1 cellular context compared by ENCODE assay signal in the genomic region with DNA sequence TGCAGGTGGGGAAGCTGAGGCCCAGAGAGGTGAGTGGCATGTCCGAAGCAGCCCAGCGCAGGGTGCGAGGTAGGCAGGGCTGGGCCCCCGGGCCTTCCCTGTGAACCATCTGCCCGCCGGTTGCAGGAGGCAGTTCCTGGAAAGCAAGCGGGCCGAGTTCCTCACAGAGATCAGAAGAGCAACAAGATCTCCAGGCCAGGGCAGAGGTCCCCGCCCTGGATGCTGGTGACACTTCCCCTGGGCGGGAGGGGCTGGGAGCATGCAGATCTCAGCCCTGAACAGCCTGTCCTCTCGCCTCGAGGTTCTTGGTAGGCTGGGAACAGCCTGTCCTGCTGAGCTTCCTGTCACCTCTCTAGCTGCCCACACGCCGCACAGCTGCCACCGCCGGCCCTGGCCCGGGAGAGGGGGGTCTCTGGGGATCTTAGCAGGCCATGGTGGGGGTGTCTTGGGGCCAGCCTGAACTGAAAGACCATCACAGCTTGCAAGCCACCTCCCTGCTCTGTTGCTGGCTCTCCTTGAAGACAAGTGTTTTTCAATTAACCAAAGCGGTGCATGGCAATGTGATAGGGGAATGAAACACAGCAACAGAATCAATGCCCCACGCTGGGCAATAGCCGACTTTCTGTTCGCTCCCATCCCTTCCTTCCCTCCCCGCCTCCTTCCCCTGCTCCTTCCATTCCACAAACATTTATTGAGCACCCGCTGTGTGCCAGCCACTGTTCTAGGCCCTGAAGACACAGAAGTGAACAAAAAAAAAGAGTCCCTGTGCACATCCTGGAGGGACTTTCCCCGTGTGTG.
TF ChIP-seq lines count a peak whose summit lies in the region.

No MANE protein-coding gene starts in this region.

TF ChIP-seq in HepG2, 621 proteins besides CTCF, POLR2A, EP300 and RAD21 (continued from another document and continues in another):
- TF ChIP-seq SP140L (CRISPR knock-in tag; IDR thresholded peaks at IDR 0.05; ENCODE audit: borderline replicate concordance): no peak
- TF ChIP-seq, protein P1, sequence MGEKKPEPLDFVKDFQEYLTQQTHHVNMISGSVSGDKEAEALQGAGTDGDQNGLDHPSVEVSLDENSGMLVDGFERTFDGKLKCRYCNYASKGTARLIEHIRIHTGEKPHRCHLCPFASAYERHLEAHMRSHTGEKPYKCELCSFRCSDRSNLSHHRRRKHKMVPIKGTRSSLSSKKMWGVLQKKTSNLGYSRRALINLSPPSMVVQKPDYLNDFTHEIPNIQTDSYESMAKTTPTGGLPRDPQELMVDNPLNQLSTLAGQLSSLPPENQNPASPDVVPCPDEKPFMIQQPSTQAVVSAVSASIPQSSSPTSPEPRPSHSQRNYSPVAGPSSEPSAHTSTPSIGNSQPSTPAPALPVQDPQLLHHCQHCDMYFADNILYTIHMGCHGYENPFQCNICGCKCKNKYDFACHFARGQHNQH (CRISPR knock-in tag; IDR thresholded peaks at IDR 0.05): 0 out of 2 replicates have a peak, but pooled peaks have one; percentile 21
- TF ChIP-seq, protein P2, sequence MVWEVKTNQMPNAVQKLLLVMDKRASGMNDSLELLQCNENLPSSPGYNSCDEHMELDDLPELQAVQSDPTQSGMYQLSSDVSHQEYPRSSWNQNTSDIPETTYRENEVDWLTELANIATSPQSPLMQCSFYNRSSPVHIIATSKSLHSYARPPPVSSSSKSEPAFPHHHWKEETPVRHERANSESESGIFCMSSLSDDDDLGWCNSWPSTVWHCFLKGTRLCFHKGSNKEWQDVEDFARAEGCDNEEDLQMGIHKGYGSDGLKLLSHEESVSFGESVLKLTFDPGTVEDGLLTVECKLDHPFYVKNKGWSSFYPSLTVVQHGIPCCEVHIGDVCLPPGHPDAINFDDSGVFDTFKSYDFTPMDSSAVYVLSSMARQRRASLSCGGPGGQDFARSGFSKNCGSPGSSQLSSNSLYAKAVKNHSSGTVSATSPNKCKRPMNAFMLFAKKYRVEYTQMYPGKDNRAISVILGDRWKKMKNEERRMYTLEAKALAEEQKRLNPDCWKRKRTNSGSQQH (CRISPR knock-in tag; IDR thresholded peaks at IDR 0.05; ENCODE audit: low read depth): 0 out of 2 replicates have a peak, but pooled peaks have one; percentile 59
- no peak for TF ChIP-seq MZF1 (CRISPR knock-in tag; IDR thresholded peaks at IDR 0.05; ENCODE audit: borderline replicate concordance)
- TF ChIP-seq, protein P3, sequence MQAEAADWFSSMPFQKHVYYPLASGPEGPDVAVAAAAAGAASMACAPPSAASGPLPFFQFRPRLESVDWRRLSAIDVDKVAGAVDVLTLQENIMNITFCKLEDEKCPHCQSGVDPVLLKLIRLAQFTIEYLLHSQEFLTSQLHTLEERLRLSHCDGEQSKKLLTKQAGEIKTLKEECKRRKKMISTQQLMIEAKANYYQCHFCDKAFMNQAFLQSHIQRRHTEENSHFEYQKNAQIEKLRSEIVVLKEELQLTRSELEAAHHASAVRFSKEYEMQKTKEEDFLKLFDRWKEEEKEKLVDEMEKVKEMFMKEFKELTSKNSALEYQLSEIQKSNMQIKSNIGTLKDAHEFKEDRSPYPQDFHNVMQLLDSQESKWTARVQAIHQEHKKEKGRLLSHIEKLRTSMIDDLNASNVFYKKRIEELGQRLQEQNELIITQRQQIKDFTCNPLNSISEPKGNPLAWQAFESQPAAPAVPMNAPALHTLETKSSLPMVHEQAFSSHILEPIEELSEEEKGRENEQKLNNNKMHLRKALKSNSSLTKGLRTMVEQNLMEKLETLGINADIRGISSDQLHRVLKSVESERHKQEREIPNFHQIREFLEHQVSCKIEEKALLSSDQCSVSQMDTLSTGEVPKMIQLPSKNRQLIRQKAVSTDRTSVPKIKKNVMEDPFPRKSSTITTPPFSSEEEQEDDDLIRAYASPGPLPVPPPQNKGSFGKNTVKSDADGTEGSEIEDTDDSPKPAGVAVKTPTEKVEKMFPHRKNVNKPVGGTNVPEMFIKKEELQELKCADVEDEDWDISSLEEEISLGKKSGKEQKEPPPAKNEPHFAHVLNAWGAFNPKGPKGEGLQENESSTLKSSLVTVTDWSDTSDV (CRISPR knock-in tag; IDR thresholded peaks at IDR 0.05): 0 out of 2 replicates have a peak, but pooled peaks have one; percentile 38
- TF ChIP-seq ZSCAN12 (CRISPR knock-in tag; IDR thresholded peaks at IDR 0.05): no peak
- TF ChIP-seq, protein P4, sequence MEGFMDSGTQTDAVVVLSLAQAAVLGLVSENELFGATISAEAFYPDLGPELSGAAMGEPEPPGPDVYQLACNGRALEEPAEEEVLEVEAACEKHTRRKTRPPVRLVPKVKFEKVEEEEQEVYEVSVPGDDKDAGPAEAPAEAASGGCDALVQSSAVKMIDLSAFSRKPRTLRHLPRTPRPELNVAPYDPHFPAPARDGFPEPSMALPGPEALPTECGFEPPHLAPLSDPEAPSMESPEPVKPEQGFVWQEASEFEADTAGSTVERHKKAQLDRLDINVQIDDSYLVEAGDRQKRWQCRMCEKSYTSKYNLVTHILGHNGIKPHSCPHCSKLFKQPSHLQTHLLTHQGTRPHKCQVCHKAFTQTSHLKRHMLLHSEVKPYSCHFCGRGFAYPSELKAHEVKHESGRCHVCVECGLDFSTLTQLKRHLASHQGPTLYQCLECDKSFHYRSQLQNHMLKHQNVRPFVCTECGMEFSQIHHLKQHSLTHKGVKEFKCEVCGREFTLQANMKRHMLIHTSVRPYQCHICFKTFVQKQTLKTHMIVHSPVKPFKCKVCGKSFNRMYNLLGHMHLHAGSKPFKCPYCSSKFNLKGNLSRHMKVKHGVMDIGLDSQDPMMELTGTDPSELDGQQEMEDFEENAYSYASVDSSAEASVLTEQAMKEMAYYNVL (CRISPR knock-in tag; IDR thresholded peaks at IDR 0.05; ENCODE audit: borderline replicate concordance): no peak
- no peak for TF ChIP-seq IKZF1 (IDR thresholded peaks at IDR 0.05)
- TF ChIP-seq LCORL (IDR thresholded peaks at IDR 0.05): no peak
- TF ChIP-seq LCORL (CRISPR knock-in tag; IDR thresholded peaks at IDR 0.05): peak; percentile 53; the same call in 1 of the 2 replicates
- TF ChIP-seq, protein P5, sequence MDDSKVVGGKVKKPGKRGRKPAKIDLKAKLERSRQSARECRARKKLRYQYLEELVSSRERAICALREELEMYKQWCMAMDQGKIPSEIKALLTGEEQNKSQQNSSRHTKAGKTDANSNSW (CRISPR knock-in tag; IDR thresholded peaks at IDR 0.05; ENCODE audit: borderline replicate concordance): no peak
- peak; percentile 29; the same call in 1 of the 2 replicates for TF ChIP-seq TCF7 (IDR thresholded peaks at IDR 0.05; ENCODE audit: low read depth)
- peak; percentile 55; the same call in 1 of the 2 replicates for TF ChIP-seq ZFP37 (CRISPR knock-in tag; IDR thresholded peaks at IDR 0.05; ENCODE audit: borderline replicate concordance)
- TF ChIP-seq, protein P6, sequence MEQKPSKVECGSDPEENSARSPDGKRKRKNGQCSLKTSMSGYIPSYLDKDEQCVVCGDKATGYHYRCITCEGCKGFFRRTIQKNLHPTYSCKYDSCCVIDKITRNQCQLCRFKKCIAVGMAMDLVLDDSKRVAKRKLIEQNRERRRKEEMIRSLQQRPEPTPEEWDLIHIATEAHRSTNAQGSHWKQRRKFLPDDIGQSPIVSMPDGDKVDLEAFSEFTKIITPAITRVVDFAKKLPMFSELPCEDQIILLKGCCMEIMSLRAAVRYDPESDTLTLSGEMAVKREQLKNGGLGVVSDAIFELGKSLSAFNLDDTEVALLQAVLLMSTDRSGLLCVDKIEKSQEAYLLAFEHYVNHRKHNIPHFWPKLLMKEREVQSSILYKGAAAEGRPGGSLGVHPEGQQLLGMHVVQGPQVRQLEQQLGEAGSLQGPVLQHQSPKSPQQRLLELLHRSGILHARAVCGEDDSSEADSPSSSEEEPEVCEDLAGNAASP (CRISPR knock-in tag; IDR thresholded peaks at IDR 0.05; ENCODE audit: borderline replicate concordance): 0 out of 2 replicates have a peak, but pooled peaks have one; percentile 25
- no peak for TF ChIP-seq KAT7 (CRISPR knock-in tag; IDR thresholded peaks at IDR 0.05; ENCODE audit: borderline replicate concordance)
- TF ChIP-seq ZNF720 (CRISPR knock-in tag; IDR thresholded peaks at IDR 0.05): no peak
- TF ChIP-seq, protein P7, sequence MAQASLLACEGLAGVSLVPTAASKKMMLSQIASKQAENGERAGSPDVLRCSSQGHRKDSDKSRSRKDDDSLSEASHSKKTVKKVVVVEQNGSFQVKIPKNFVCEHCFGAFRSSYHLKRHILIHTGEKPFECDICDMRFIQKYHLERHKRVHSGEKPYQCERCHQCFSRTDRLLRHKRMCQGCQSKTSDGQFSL (CRISPR knock-in tag; IDR thresholded peaks at IDR 0.05): no peak
- TF ChIP-seq ZNF430 (CRISPR knock-in tag; IDR thresholded peaks at IDR 0.05): peak; percentile 67; the same call in 1 of the 2 replicates
- no peak for TF ChIP-seq AGO2 (optimal IDR thresholded peaks at IDR 0.05; ENCODE audit: low read depth, low read length)
- no peak for TF ChIP-seq FOXA1 (IDR thresholded peaks at IDR 0.05)
- TF ChIP-seq FOXA1 (CRISPR knock-in tag; IDR thresholded peaks at IDR 0.05): no peak
- TF ChIP-seq, protein P8, sequence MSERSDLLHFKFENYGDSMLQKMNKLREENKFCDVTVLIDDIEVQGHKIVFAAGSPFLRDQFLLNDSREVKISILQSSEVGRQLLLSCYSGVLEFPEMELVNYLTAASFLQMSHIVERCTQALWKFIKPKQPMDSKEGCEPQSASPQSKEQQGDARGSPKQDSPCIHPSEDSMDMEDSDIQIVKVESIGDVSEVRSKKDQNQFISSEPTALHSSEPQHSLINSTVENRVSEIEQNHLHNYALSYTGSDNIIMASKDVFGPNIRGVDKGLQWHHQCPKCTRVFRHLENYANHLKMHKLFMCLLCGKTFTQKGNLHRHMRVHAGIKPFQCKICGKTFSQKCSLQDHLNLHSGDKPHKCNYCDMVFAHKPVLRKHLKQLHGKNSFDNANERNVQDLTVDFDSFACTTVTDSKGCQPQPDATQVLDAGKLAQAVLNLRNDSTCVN (CRISPR knock-in tag; IDR thresholded peaks at IDR 0.05; ENCODE audit: borderline replicate concordance): no peak
- no peak for TF ChIP-seq TRIM24 (CRISPR knock-in tag; IDR thresholded peaks at IDR 0.05)
- TF ChIP-seq ELF4 (CRISPR knock-in tag; IDR thresholded peaks at IDR 0.05; ENCODE audit: borderline replicate concordance): no peak
- 0 out of 2 replicates have a peak, but pooled peaks have one; percentile 50 for TF ChIP-seq SAFB2 (CRISPR knock-in tag; IDR thresholded peaks at IDR 0.05; ENCODE audit: borderline replicate concordance, low read depth)
- TF ChIP-seq ZNF101 (CRISPR knock-in tag; IDR thresholded peaks at IDR 0.05; ENCODE audit: borderline replicate concordance, low read depth): no peak
- no peak for TF ChIP-seq ZNF251 (CRISPR knock-in tag; IDR thresholded peaks at IDR 0.05)
- no peak for TF ChIP-seq SCMH1 (CRISPR knock-in tag; IDR thresholded peaks at IDR 0.05; ENCODE audit: borderline replicate concordance)
- no peak for TF ChIP-seq NR2C2 (CRISPR knock-in tag; IDR thresholded peaks at IDR 0.05; ENCODE audit: borderline replicate concordance)
- TF ChIP-seq, protein P9, sequence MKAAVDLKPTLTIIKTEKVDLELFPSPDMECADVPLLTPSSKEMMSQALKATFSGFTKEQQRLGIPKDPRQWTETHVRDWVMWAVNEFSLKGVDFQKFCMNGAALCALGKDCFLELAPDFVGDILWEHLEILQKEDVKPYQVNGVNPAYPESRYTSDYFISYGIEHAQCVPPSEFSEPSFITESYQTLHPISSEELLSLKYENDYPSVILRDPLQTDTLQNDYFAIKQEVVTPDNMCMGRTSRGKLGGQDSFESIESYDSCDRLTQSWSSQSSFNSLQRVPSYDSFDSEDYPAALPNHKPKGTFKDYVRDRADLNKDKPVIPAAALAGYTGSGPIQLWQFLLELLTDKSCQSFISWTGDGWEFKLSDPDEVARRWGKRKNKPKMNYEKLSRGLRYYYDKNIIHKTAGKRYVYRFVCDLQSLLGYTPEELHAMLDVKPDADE (CRISPR knock-in tag; IDR thresholded peaks at IDR 0.05): no peak
- no peak for TF ChIP-seq ZNF451 (CRISPR knock-in tag; IDR thresholded peaks at IDR 0.05)
- TF ChIP-seq ZNF850 (CRISPR knock-in tag; conservative IDR thresholded peaks at IDR 0.05): no peak
- no peak for TF ChIP-seq ZNF790 (CRISPR knock-in tag; IDR thresholded peaks at IDR 0.05; ENCODE audit: borderline replicate concordance)
- no peak for TF ChIP-seq CENPT (CRISPR knock-in tag; IDR thresholded peaks at IDR 0.05; ENCODE audit: low read depth)
- TF ChIP-seq, protein P10, sequence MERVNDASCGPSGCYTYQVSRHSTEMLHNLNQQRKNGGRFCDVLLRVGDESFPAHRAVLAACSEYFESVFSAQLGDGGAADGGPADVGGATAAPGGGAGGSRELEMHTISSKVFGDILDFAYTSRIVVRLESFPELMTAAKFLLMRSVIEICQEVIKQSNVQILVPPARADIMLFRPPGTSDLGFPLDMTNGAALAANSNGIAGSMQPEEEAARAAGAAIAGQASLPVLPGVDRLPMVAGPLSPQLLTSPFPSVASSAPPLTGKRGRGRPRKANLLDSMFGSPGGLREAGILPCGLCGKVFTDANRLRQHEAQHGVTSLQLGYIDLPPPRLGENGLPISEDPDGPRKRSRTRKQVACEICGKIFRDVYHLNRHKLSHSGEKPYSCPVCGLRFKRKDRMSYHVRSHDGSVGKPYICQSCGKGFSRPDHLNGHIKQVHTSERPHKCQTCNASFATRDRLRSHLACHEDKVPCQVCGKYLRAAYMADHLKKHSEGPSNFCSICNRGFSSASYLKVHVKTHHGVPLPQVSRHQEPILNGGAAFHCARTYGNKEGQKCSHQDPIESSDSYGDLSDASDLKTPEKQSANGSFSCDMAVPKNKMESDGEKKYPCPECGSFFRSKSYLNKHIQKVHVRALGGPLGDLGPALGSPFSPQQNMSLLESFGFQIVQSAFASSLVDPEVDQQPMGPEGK (CRISPR knock-in tag; IDR thresholded peaks at IDR 0.05): peak; percentile 83
- TF ChIP-seq, protein P11, sequence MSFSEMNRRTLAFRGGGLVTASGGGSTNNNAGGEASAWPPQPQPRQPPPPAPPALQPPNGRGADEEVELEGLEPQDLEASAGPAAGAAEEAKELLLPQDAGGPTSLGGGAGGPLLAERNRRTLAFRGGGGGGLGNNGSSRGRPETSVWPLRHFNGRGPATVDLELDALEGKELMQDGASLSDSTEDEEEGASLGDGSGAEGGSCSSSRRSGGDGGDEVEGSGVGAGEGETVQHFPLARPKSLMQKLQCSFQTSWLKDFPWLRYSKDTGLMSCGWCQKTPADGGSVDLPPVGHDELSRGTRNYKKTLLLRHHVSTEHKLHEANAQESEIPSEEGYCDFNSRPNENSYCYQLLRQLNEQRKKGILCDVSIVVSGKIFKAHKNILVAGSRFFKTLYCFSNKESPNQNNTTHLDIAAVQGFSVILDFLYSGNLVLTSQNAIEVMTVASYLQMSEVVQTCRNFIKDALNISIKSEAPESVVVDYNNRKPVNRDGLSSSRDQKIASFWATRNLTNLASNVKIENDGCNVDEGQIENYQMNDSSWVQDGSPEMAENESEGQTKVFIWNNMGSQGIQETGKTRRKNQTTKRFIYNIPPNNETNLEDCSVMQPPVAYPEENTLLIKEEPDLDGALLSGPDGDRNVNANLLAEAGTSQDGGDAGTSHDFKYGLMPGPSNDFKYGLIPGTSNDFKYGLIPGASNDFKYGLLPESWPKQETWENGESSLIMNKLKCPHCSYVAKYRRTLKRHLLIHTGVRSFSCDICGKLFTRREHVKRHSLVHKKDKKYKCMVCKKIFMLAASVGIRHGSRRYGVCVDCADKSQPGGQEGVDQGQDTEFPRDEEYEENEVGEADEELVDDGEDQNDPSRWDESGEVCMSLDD (CRISPR knock-in tag; IDR thresholded peaks at IDR 0.05; ENCODE audit: borderline replicate concordance): no peak
- TF ChIP-seq NCOR1 (IDR thresholded peaks at IDR 0.05; ENCODE audit: borderline replicate concordance, low read length): no peak
- no peak for TF ChIP-seq AGO1 (IDR thresholded peaks at IDR 0.05; ENCODE audit: low read depth, low read length, poor library complexity, severe bottlenecking)
- TF ChIP-seq ZBTB8A (CRISPR knock-in tag; IDR thresholded peaks at IDR 0.05; ENCODE audit: borderline replicate concordance, low read depth): no peak
- no peak for TF ChIP-seq NFKBIZ (CRISPR knock-in tag; IDR thresholded peaks at IDR 0.05)
- no peak for TF ChIP-seq ZSCAN29 (CRISPR knock-in tag; conservative IDR thresholded peaks at IDR 0.05)
- TF ChIP-seq NCOA5 (CRISPR knock-in tag; IDR thresholded peaks at IDR 0.05): no peak
- TF ChIP-seq MBD4 (IDR thresholded peaks at IDR 0.05; ENCODE audit: borderline replicate concordance, low read length): no peak
- TF ChIP-seq ZNF207 (IDR thresholded peaks at IDR 0.05; ENCODE audit: borderline replicate concordance): no peak
